Comparison of ENCODE assay signal across 24 cellular contexts in genomic region chr4:61753739-61754138, GRCh38.
DNase-seq lines count a peak whose midpoint lies in the region; ATAC-seq and TF ChIP-seq lines count a peak whose summit lies in the region.
"Had no signal": no experiment of that assay in that cellular context is flagged by ENCODE, and none has a peak within 500 bp of the region (broad histone marks: within the 10 kb centered on the region; RNA-seq: fewer than 3 reads in every experiment).

No MANE protein-coding gene starts in this region.

- ATAC-seq in WTC11: 0 out of 2 replicates have a peak, but pooled peaks have one; percentile 8
- ATAC-seq: GM12878 had no signal

- H3K4me3 ChIP-seq in iPS-18a (ENCODE audit: low read length): peak overlapping the region; percentile 17
- H3K4me3 ChIP-seq in ovary: no peak overlapping the region
- H3K4me3 ChIP-seq: BLaER1, GM12878 had no signal

- TF ChIP-seq CTCF in WTC11 (IDR thresholded peaks at IDR 0.05) (no peak), ovary (IDR thresholded peaks at IDR 0.05) (no peak)

- WGBS in ovary, 3 donors: 85 to 92% (median 89%) methylated on average over 3 of the region's 3 CpGs

- CTCF ChIA-PET in WTC11 (lab: Charles Lee): no interaction called here

- no peak for TF ChIP-seq EP300 in ovary (IDR thresholded peaks at IDR 0.05)

- DNase-seq in WTC11 (ENCODE audit: low spot score) (no peak), superior temporal gyrus (ENCODE audit: extremely low spot score) (peak; percentile 1), ovary (no peak), NCI-H128 (lab: John Stamatoyannopoulos, UW; ENCODE audit: unreplicated experiment) (no peak), SIG-M5 (lab: John Stamatoyannopoulos, UW) (no peak)
- DNase-seq: 8988T; ACHN; BE2C; C1 segment of cervical spinal cord; CD4-positive, alpha-beta memory T cell; CD4-positive, CD25-positive, alpha-beta regulatory T cell; CD8-positive, alpha-beta memory T cell; COR-L47; DMS 273 treated with DMSO at 0.1 percent for 48 hours; DMS153; DMS53; DMS79; DND-41; EL; GDM1 had no signal

- H3K9me3 ChIP-seq in iPS-18a (ENCODE audit: control insufficient read depth, low read depth, low read length) (peaks cover 35% of the 10 kb centered on the region), ovary (no peaks in the 10 kb centered on the region)
- H3K9me3 ChIP-seq: BE2C, BLaER1 had no signal

- H3K9ac ChIP-seq in iPS-18a (ENCODE audit: low read length): no peak overlapping the region
- H3K9ac ChIP-seq: BLaER1 had no signal

- peaks cover 79% of the 10 kb centered on the region for H3K9me3 Mint-ChIP-seq in WTC11

- TF ChIP-seq POLR2A in ovary (IDR thresholded peaks at IDR 0.05): no peak

- H3K36me3 Mint-ChIP-seq in WTC11: peaks cover 96% of the 10 kb centered on the region
- H3K36me3 Mint-ChIP-seq: CD14-positive monocyte; CD4-positive, alpha-beta memory T cell; CD4-positive, CD25-positive, alpha-beta regulatory T cell; CD8-positive, alpha-beta memory T cell had no signal

- no peaks in the 10 kb centered on the region for H3K4me1 Mint-ChIP-seq in WTC11
- H3K4me1 Mint-ChIP-seq: CD14-positive monocyte; CD4-positive, alpha-beta memory T cell; CD4-positive, CD25-positive, alpha-beta regulatory T cell; CD8-positive, alpha-beta memory T cell had no signal

- POLR2A ChIA-PET in WTC11 (lab: Charles Lee): interaction anchor here (0.6 kb wide), 1 partner anchor 390 kb away, joined by 6 read pairs; no protein-coding TSS in a partner anchor

- H3K27me3 ChIP-seq in iPS-18a (ENCODE audit: control insufficient read depth, insufficient read depth, low read length): no peaks in the 10 kb centered on the region
- H3K27me3 ChIP-seq in ovary: no peaks in the 10 kb centered on the region
- H3K27me3 ChIP-seq: BE2C, BLaER1 had no signal

- H3K27me3 Mint-ChIP-seq in WTC11 (ENCODE audit: low read depth): peaks cover 29% of the 10 kb centered on the region
- H3K27me3 Mint-ChIP-seq: CD4-positive, alpha-beta memory T cell; CD4-positive, CD25-positive, alpha-beta regulatory T cell; CD8-positive, alpha-beta memory T cell had no signal

- H3K4me3 Mint-ChIP-seq in WTC11: no peak overlapping the region
- H3K4me3 Mint-ChIP-seq: CD14-positive monocyte; CD4-positive, alpha-beta memory T cell; CD4-positive, CD25-positive, alpha-beta regulatory T cell; CD8-positive, alpha-beta memory T cell had no signal

- no peak overlapping the region for H3K27ac Mint-ChIP-seq in WTC11
- H3K27ac Mint-ChIP-seq: CD14-positive monocyte; CD4-positive, alpha-beta memory T cell; CD4-positive, CD25-positive, alpha-beta regulatory T cell; CD8-positive, alpha-beta memory T cell had no signal

- no peak overlapping the region for H3K27ac ChIP-seq in iPS-18a (ENCODE audit: low read length)
- no peak overlapping the region for H3K27ac ChIP-seq in ovary
- H3K27ac ChIP-seq: BLaER1 had no signal

- intact Hi-C loops in ovary (cut with DNase I): no loop called here

- H3K36me3 ChIP-seq in iPS-18a (ENCODE audit: control insufficient read depth, low read depth, low read length): peaks cover 35% of the 10 kb centered on the region
- H3K36me3 ChIP-seq in ovary: no peaks in the 10 kb centered on the region
- H3K36me3 ChIP-seq: BE2C, BLaER1 had no signal

- no peaks in the 10 kb centered on the region for H3K4me1 ChIP-seq in iPS-18a (ENCODE audit: control insufficient read depth, low read depth, low read length)
- H3K4me1 ChIP-seq in ovary (ENCODE audit: insufficient read depth): no peaks in the 10 kb centered on the region
- H3K4me1 ChIP-seq: BE2C, BLaER1 had no signal

TF ChIP-seq in WTC11, 78 proteins besides CTCF, POLR2A, EP300 and RAD21 (continues in another document):
- TF ChIP-seq PRRX2 (CRISPR knock-in tag; IDR thresholded peaks at IDR 0.05) (peak; percentile 90), NR1H2 (CRISPR knock-in tag; IDR thresholded peaks at IDR 0.05) (no peak), EMX1 (CRISPR knock-in tag; IDR thresholded peaks at IDR 0.05) (peak; percentile 76; the same call in 1 of the 2 replicates), ATF3 (CRISPR knock-in tag; conservative IDR thresholded peaks at IDR 0.05) (no peak), ZNF671 (CRISPR knock-in tag; IDR thresholded peaks at IDR 0.05) (peak; percentile 64; the same call in 1 of the 2 replicates), ZNF416 (CRISPR knock-in tag; IDR thresholded peaks at IDR 0.05) (peak; percentile 66; the same call in 1 of the 2 replicates), ERG (CRISPR knock-in tag; IDR thresholded peaks at IDR 0.05) (peak; percentile 93), ATF1 (CRISPR knock-in tag; IDR thresholded peaks at IDR 0.05) (no peak), ZNF425 (CRISPR knock-in tag; conservative IDR thresholded peaks at IDR 0.05) (peak; percentile 86), ZNF121 (CRISPR knock-in tag; IDR thresholded peaks at IDR 0.05) (no peak), FOXJ3 (CRISPR knock-in tag; IDR thresholded peaks at IDR 0.05; ENCODE audit: borderline replicate concordance) (no peak), OVOL2 (CRISPR knock-in tag; IDR thresholded peaks at IDR 0.05; ENCODE audit: borderline replicate concordance) (no peak), NFATC4 (CRISPR knock-in tag; IDR thresholded peaks at IDR 0.05) (peak; percentile 79), ZNF532 (CRISPR knock-in tag; IDR thresholded peaks at IDR 0.05; ENCODE audit: borderline replicate concordance) (peak; percentile 87; the same call in 1 of the 2 replicates)
